In genomic region chr3:75737831-75738493, GRCh38 we compare ENCODE assay signal across 2 cellular contexts.
A peak's percentile ranks its signal among the peaks of the same experiment; 100 is the strongest.
TF ChIP-seq lines count a peak whose summit lies in the region.

No MANE protein-coding gene starts in this region.

TF ChIP-seq in A549, 52 proteins besides CTCF, POLR2A, EP300 and RAD21:
- TF ChIP-seq GATA3 (IDR thresholded peaks at IDR 0.05; ENCODE audit: borderline replicate concordance), result 0 out of 2 replicates have a peak, but pooled peaks have one; percentile 18
- no peak for TF ChIP-seq ZC3H11A (IDR thresholded peaks at IDR 0.05)

TF ChIP-seq in IMR-90, 13 proteins besides CTCF, POLR2A, EP300 and RAD21:
- TF ChIP-seq MAFK (IDR thresholded peaks at IDR 0.05; ENCODE audit: low read depth, low read length), result no peak
- no peak for TF ChIP-seq FOS (IDR thresholded peaks at IDR 0.05; ENCODE audit: low read depth, low read length)
- no peak for TF ChIP-seq USF2 (IDR thresholded peaks at IDR 0.05; ENCODE audit: low read depth, low read length)
- TF ChIP-seq RCOR1 (IDR thresholded peaks at IDR 0.05; ENCODE audit: insufficient replicate concordance, low read length), result no peak
- TF ChIP-seq MAZ (IDR thresholded peaks at IDR 0.05; ENCODE audit: borderline replicate concordance, low read depth, low read length), result no peak
- TF ChIP-seq ELK1 (IDR thresholded peaks at IDR 0.05; ENCODE audit: borderline replicate concordance, low read depth, low read length), result no peak
- TF ChIP-seq SMC3 (IDR thresholded peaks at IDR 0.05; ENCODE audit: low read depth, low read length), result no peak
- no peak for TF ChIP-seq CEBPB (IDR thresholded peaks at IDR 0.05; ENCODE audit: low read depth, low read length)
- no peak for TF ChIP-seq RFX5 (IDR thresholded peaks at IDR 0.05; ENCODE audit: low read depth, low read length)
- TF ChIP-seq NFE2L2 (IDR thresholded peaks at IDR 0.05; ENCODE audit: low read depth, low read length), result no peak
- TF ChIP-seq MXI1 (IDR thresholded peaks at IDR 0.05; ENCODE audit: borderline replicate concordance, low read depth, low read length), result no peak
- TF ChIP-seq BHLHE40 (IDR thresholded peaks at IDR 0.05; ENCODE audit: low read depth, low read length), result no peak
- TF ChIP-seq CHD1 (IDR thresholded peaks at IDR 0.05; ENCODE audit: low read depth, low read length), result no peak
